In the genomic region with DNA sequence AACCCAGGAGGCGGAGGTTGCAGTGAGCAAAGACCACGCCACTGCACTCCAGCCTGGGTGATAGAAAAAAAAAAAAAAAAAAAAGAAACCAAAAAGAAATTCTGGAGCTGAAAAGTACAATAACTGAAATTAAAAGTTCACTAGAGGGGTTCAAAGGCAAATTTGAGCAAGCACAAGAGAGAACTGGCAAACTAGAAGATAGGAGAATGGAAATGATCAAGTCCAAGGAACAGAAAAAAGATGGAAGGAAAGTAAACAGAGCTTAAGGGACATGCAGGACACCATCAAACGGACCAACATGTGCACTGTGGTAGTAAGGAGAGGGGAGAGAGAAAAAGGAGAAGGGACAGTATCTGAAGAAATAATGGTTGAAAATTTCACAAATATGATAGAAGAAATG, we compare ENCODE assay signal across 23 cellular contexts.
"Had no signal": no experiment of that assay in that cellular context is flagged by ENCODE, and none has a peak within 500 bp of the region (broad histone marks: within the 10 kb centered on the region; RNA-seq: fewer than 3 reads in every experiment).

No MANE protein-coding gene starts in this region.

- H3K27me3 ChIP-seq: SJSA1 had no signal

- H3K4me3 ChIP-seq: SJSA1, SK-N-MC had no signal

- FAIRE-seq: HTR-8/SVneo, RCC 7860 had no signal

- DNase-seq: Kasumi-1, KG1, MM.1S, NCI-H1092 treated with DMSO at 0.1 percent for 48 hours, NCI-H1436, NCI-H187, NCI-H2029, NCI-H2081 treated with DMSO at 0.1 percent for 48 hours, NCI-H2171, NCI-H226, NCI-H446, NCI-H510A, NCI-H524 treated with DMSO at 0.1 percent for 48 hours, NCI-H69, NCI-H774, Right ventricle myocardium superior, RPMI8226, SIG-M5 had no signal

- H3K27ac ChIP-seq: HL-60, SJSA1, SK-N-MC had no signal

- H3K9me3 ChIP-seq: SJSA1 had no signal

- H3K4me1 ChIP-seq: SJSA1 had no signal
